ENCODE assay signal across 22 cellular contexts in the genomic region with DNA sequence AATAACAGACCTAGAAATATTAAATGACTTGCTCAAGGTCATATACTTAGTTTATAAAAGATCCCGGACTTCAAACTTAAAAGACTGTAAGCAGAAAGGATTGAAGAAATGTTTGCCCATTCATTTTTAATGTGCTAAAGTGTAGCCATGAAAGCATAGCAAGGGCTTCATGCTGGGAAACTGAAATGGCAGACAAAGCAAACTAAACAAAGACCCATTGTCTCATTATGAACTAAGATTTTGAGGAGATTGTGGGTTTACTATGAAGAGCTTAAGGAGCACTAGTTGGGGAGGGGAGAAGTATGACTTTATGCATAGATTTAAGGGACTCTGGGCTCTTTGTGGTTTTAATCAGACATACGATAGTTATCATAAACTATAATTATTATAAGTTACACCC.
"Had no signal": no experiment of that assay in that cellular context is flagged by ENCODE, and none has a peak within 500 bp of the region (broad histone marks: within the 10 kb centered on the region; RNA-seq: fewer than 3 reads in every experiment).

No MANE protein-coding gene starts in this region.

- H3K27me3 ChIP-seq: dorsolateral prefrontal cortex, gastrocnemius medialis, heart right ventricle, pancreas, right lobe of liver, spleen, tibial artery, upper lobe of left lung, uterus had no signal

- H3K4me1 ChIP-seq: pancreas, prostate gland, right lobe of liver, spleen, uterus had no signal

- H3K27ac ChIP-seq: gastrocnemius medialis, heart right ventricle, pancreas, prostate gland, right lobe of liver, spleen, tibial artery, upper lobe of left lung, uterus had no signal

- DNase-seq: cortex of kidney; dorsolateral prefrontal cortex; effector memory CD4-positive, alpha-beta T cell; gastrocnemius medialis; heart right ventricle; islet precursor cell; mammary epithelial cell; natural killer cell; occipital lobe; pancreas; right lobe of liver; spleen; stimulated activated CD4-positive, alpha-beta T cell treated with anti-CD3 and anti-CD28 coated beads, Interleukin-15, amount 100 ng/mL, for 24 hours; stimulated activated CD4-positive, alpha-beta T cell treated with anti-CD3 and anti-CD28 coated beads, Interleukin-1b, Interleukin-23, amount 100 ng/mL, for 48 hours; stimulated activated CD4-positive, alpha-beta T cell treated with anti-CD3 and anti-CD28 coated beads, Interleukin-4, amount 100 ng/mL, for 24 hours; tibial artery; upper lobe of left lung; uterus had no signal

- H3K36me3 ChIP-seq: gastrocnemius medialis, heart right ventricle, pancreas, prostate gland, right lobe of liver, spleen, tibial artery, upper lobe of left lung, uterus had no signal

- H3K4me3 ChIP-seq: dorsolateral prefrontal cortex, gastrocnemius medialis, heart right ventricle, pancreas, prostate gland, right lobe of liver, spleen, tibial artery, upper lobe of left lung, uterus had no signal

- H3K9me3 ChIP-seq: gastrocnemius medialis, heart right ventricle, pancreas, prostate gland, right lobe of liver, spleen, tibial artery, upper lobe of left lung, uterus had no signal

- ATAC-seq: esophagus mucosa; gastrocnemius medialis; heart right ventricle; left lobe of liver; natural killer cell; pancreas; right lobe of liver; stimulated activated memory B cell treated with anti-CD40 and anti-IgM and Interleukin-4, amounts not matched to agents 10 μg/mL and 1 μg/mL and 100 μg/mL, for 72 hours had no signal
